ENCODE assay signal across 8 cellular contexts in the genomic region with DNA sequence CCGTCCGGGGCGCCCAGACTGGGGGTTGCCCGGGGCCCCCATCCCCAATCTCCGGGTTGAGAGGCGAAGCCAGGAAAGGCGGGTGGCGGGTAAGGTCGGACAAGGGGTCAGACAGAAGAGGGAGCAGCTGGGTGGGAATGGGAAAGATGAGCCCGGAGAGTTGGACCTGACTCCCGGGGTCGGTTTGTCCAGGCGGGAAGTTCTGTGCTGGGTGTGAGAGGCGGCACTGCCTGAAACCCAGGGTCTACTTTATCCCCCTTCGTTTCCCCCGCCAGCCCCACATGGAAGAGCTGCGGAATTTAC. TPM values are rescaled to one million over a fixed set of nuclear protein-coding genes. Genes with fewer than 3 reads are reported as not detected.
A peak's percentile ranks its signal among the peaks of the same experiment; 100 is the strongest.
DNase-seq lines count a peak whose midpoint lies in the region; ATAC-seq and TF ChIP-seq lines count a peak whose summit lies in the region.

No MANE protein-coding gene starts in this region.

- peaks cover 8% of the 10 kb centered on the region for H3K36me3 ChIP-seq in GM23338 (ENCODE audit: insufficient read depth)
- H3K36me3 ChIP-seq in gastroesophageal sphincter = peaks cover 0 to 21% of the 10 kb centered on the region in 2 donors
- H3K36me3 ChIP-seq in skeletal muscle tissue (ENCODE audit: control insufficient read depth in 3 of 3, insufficient read depth in 3 of 3, low read length in 3 of 3) = peaks cover 6 to 12% (median 7%) of the 10 kb centered on the region in 3 donors

- H3K4me3 ChIP-seq in GM23338 (peak overlapping the region; percentile 99), gastroesophageal sphincter (peak overlapping the region; percentile 89 to 91), skeletal muscle tissue (ENCODE audit: low read length in 3 of 3) (peak overlapping the region; percentile 75 to 90 (median 86))

- H3K27me3 ChIP-seq in GM23338 (ENCODE audit: insufficient read depth) = peaks cover 36% of the 10 kb centered on the region
- no peaks in the 10 kb centered on the region for H3K27me3 ChIP-seq in gastroesophageal sphincter
- no peaks in the 10 kb centered on the region for H3K27me3 ChIP-seq in skeletal muscle tissue (ENCODE audit: control insufficient read depth in 3 of 3, insufficient read depth in 3 of 3, low read length in 3 of 3)

- no peaks in the 10 kb centered on the region; the same call in 1 of the 2 replicates for H4K20me1 ChIP-seq in GM23338 (replicated peaks; ENCODE audit: insufficient read depth)

- H3K27ac Mint-ChIP-seq in GM23338 = no peak overlapping the region

- no peak for TF ChIP-seq CTCF in GM23338 (conservative IDR thresholded peaks at IDR 0.05; ENCODE audit: low read depth in 2 of 2)
- 0 out of 2 replicates have a peak, but pooled peaks have one; percentile 15 for TF ChIP-seq CTCF in VCaP (conservative IDR thresholded peaks at IDR 0.05)
- TF ChIP-seq CTCF in gastroesophageal sphincter (IDR thresholded peaks at IDR 0.05) = no peak
- no peak for TF ChIP-seq CTCF in GM10266 (IDR thresholded peaks at IDR 0.05; ENCODE audit: control insufficient read depth, insufficient read depth, low read depth, missing control alignments)

- peak overlapping the region; percentile 95 for H3K4me2 ChIP-seq in GM23338

- no peak for ATAC-seq in GM23338
- ATAC-seq in gastroesophageal sphincter = no peak
- no peak for ATAC-seq in GM18907 (IDR thresholded peaks at IDR 0.05; ENCODE audit: unreplicated experiment)

- H3K4me1 ChIP-seq in GM23338 (ENCODE audit: insufficient read depth) = peaks cover 36% of the 10 kb centered on the region
- peaks cover 6 to 66% (median 40%) of the 10 kb centered on the region in 3 donors for H3K4me1 ChIP-seq in gastroesophageal sphincter
- peaks cover 47 to 51% (median 49%) of the 10 kb centered on the region in 3 donors for H3K4me1 ChIP-seq in skeletal muscle tissue (ENCODE audit: control insufficient read depth in 3 of 3, insufficient read depth in 3 of 3, low read length in 3 of 3)

- H3K27ac ChIP-seq in GM23338 (ENCODE audit: low read depth) = no peak overlapping the region
- H3K27ac ChIP-seq in VCaP = peak overlapping the region; percentile 92
- H3K27ac ChIP-seq in gastroesophageal sphincter = peak overlapping the region; percentile 77 to 99 (median 90)
- H3K27ac ChIP-seq in skeletal muscle tissue (ENCODE audit: low read depth, low read length) = peak overlapping the region; percentile 98

- peaks cover 47% of the 10 kb centered on the region for H3K4me1 Mint-ChIP-seq in GM23338

- peak overlapping the region; percentile 86 for H3K4me3 Mint-ChIP-seq in GM23338

- peaks cover 11% of the 10 kb centered on the region for H3K79me2 ChIP-seq in GM23338 (replicated peaks; ENCODE audit: insufficient read depth)

- H3K9me2 ChIP-seq in GM23338 (ENCODE audit: insufficient read depth) = no peaks in the 10 kb centered on the region

- no peaks in the 10 kb centered on the region for H3K9me3 ChIP-seq in gastroesophageal sphincter
- no peaks in the 10 kb centered on the region for H3K9me3 ChIP-seq in skeletal muscle tissue (ENCODE audit: control insufficient read depth in 3 of 3, low read length in 3 of 3)

- no peaks in the 10 kb centered on the region for H3K9me3 Mint-ChIP-seq in GM23338

- peaks cover 14% of the 10 kb centered on the region for H3F3A ChIP-seq in GM23338 (replicated peaks; ENCODE audit: low read depth)

- peaks cover 9% of the 10 kb centered on the region for H3K36me3 Mint-ChIP-seq in GM23338 (ENCODE audit: low read depth)

- WGBS in gastroesophageal sphincter (ENCODE audit: low coverage in 1 of 2), 2 donors = 0 to 4% methylated on average over 5 to 6 of the region's 17 CpGs

- no peak for TF ChIP-seq EP300 in gastroesophageal sphincter (IDR thresholded peaks at IDR 0.05)

- TF ChIP-seq POLR2A in gastroesophageal sphincter (IDR thresholded peaks at IDR 0.05) = no peak

- peaks cover 44% of the 10 kb centered on the region for H3K27me3 Mint-ChIP-seq in GM23338 (ENCODE audit: insufficient read depth, low read depth, poor library complexity)

- DNase-seq in GM23338 (ENCODE audit: low spot score) (peak; percentile 65), DMS153 (lab: John Stamatoyannopoulos, UW) (no peak), DMS79 treated with DMSO at 0.1 percent for 48 hours (lab: John Stamatoyannopoulos, UW) (no peak), GM10266 (ENCODE audit: extremely low spot score) (no peak)

- H3K9ac ChIP-seq in skeletal muscle tissue (ENCODE audit: low read depth in 1 of 3, low read length in 3 of 3) = peak overlapping the region; percentile 59 to 95 (median 77)

- H2AFZ ChIP-seq in GM23338 = peak overlapping the region; percentile 52; the same call in 1 of the 2 replicates

TF ChIP-seq in GM23338, 12 proteins besides CTCF, POLR2A, EP300 and RAD21 (continues in another document):
- no peak for TF ChIP-seq NANOG (IDR thresholded peaks at IDR 0.05; ENCODE audit: borderline replicate concordance)
- TF ChIP-seq CREB1 (CRISPR knock-in tag; IDR thresholded peaks at IDR 0.05; ENCODE audit: low read depth) = no peak

RNA-seq across cellular contexts. Expression of gene SLC4A2, which starts 0.7 kb away (rescaled TPM):
- total RNA-seq in GM23338 (2014; rRNA removed; shearing (Covaris generic)) = 90.4 and 106 TPM in 2 replicates
- 64.8 and 75.5 TPM in 2 replicates for polyA plus RNA-seq in GM23338 (2016; fragmentation: Nextera tagmentation; extraction: Ambion mirVana)
- total RNA-seq in gastroesophageal sphincter (100 to 1,000 TPM in 2 of 4 donors, 10 to 100 TPM in 2; 77.8 to 152 (median 95.7) TPM), skeletal muscle tissue (31.3 TPM)

RNA-seq across cellular contexts. Expression of gene CDK5, which starts 2.4 kb away (rescaled TPM):
- total RNA-seq in GM23338 (2014; rRNA removed; shearing (Covaris generic)) = 17.4 and 19.8 TPM in 2 replicates
- 27.1 TPM in 2 replicates for polyA plus RNA-seq in GM23338 (2016; fragmentation: Nextera tagmentation; extraction: Ambion mirVana)
- total RNA-seq in gastroesophageal sphincter (1 to 10 TPM; 3.4 to 8.8 (median 6.4) TPM), skeletal muscle tissue (5.7 TPM)

RNA-seq across cellular contexts. Expression of gene ASIC3, which starts 11.7 kb away (rescaled TPM):
- 0.54 and 0.90 TPM in 2 replicates for total RNA-seq in GM23338 (2014; rRNA removed; shearing (Covaris generic))
- polyA plus RNA-seq in GM23338 (2016; fragmentation: Nextera tagmentation; extraction: Ambion mirVana) = 0.87 and 1.4 TPM in 2 replicates
- total RNA-seq in gastroesophageal sphincter (1 to 10 TPM in 3 of 4 donors, not detected in 1; 1.7 to 3.1 (median 2.1) TPM), skeletal muscle tissue (not detected)

RNA-seq across cellular contexts. Expression of gene FASTK, which starts 20.5 kb away (rescaled TPM):
- total RNA-seq in GM23338 (2014; rRNA removed; shearing (Covaris generic)) = 42.5 and 57.4 TPM in 2 replicates
- 36.4 and 37.4 TPM in 2 replicates for polyA plus RNA-seq in GM23338 (2016; fragmentation: Nextera tagmentation; extraction: Ambion mirVana)
- total RNA-seq in gastroesophageal sphincter = 10 to 100 TPM; 51.3 to 82.2 (median 60.8) TPM
- total RNA-seq in skeletal muscle tissue = 55.3 TPM

RNA-seq across cellular contexts. Expression of gene TMUB1, which starts 23.2 kb away (rescaled TPM):
- 37.1 and 61.1 TPM in 2 replicates for total RNA-seq in GM23338 (2014; rRNA removed; shearing (Covaris generic))
- polyA plus RNA-seq in GM23338 (2016; fragmentation: Nextera tagmentation; extraction: Ambion mirVana) = 47.6 and 59.6 TPM in 2 replicates
- 10 to 100 TPM; 38.4 to 57.2 (median 44.7) TPM for total RNA-seq in gastroesophageal sphincter
- 12.5 TPM for total RNA-seq in skeletal muscle tissue
